ENCODE assay signal across 19 cellular contexts in genomic region chr21:34649400-34649799, GRCh38.
"Had no signal": no experiment of that assay in that cellular context is flagged by ENCODE, and none has a peak within 500 bp of the region (broad histone marks: within the 10 kb centered on the region; RNA-seq: fewer than 3 reads in every experiment).

No MANE protein-coding gene starts in this region.

- H3K27me3 ChIP-seq: breast epithelium, uterus had no signal

- H3K4me3 ChIP-seq: breast epithelium, gastrocnemius medialis, tibial nerve, uterus had no signal

- ATAC-seq: esophagus mucosa, gastrocnemius medialis, left ventricle myocardium superior had no signal

- H3K9me3 ChIP-seq: uterus had no signal

- H3K36me3 ChIP-seq: breast epithelium, gastrocnemius medialis, tibial nerve, uterus had no signal

- H3K27ac ChIP-seq: breast epithelium, gastrocnemius medialis, tibial nerve, uterus, VCaP had no signal

- DNase-seq: activated CD4-positive, alpha-beta T cell treated with anti-CD3 and anti-CD28 coated beads for 1 hour; activated CD8-positive, alpha-beta memory T cell treated with anti-CD3 and anti-CD28 coated beads for 24 hours; activated CD8-positive, alpha-beta memory T cell treated with anti-CD3 and anti-CD28 coated beads, Interleukin-2, amount 50 U/mL, for 48 hours; activated effector memory CD4-positive, alpha-beta T cell treated with Interleukin-2 at 50 U/mL for 16 hours; activated naive CD4-positive, alpha-beta T cell treated with anti-CD3 and anti-CD28 coated beads, Interleukin-2, amount 50 U/mL, for 16 hours; activated T-cell treated with anti-CD3 and anti-CD28 coated beads, Interleukin-2, amount 50 U/mL, for 48 hours; cortex of kidney; effector CD4-positive, alpha-beta T cell; gastrocnemius medialis; left ventricle myocardium superior; naive B cell; stimulated activated CD4-positive, alpha-beta T cell treated with anti-CD3 and anti-CD28 coated beads, Interleukin-2, amount 100 ng/mL, for 24 hours; stimulated activated naive CD4-positive, alpha-beta T cell treated with Interleukin-2 at 50 U/mL for 16 hours; substantia nigra; uterus had no signal

- H3K4me1 ChIP-seq: breast epithelium, gastrocnemius medialis, tibial nerve, uterus had no signal
